9 cellular contexts compared by ENCODE assay signal in genomic region chr15:47987908-47988532, GRCh38.
A peak's percentile ranks its signal among the peaks of the same experiment; 100 is the strongest.
DNase-seq lines count a peak whose midpoint lies in the region; ATAC-seq and TF ChIP-seq lines count a peak whose summit lies in the region.
"Had no signal": no experiment of that assay in that cellular context is flagged by ENCODE, and none has a peak within 500 bp of the region (broad histone marks: within the 10 kb centered on the region; RNA-seq: fewer than 3 reads in every experiment).

No MANE protein-coding gene starts in this region.

- no peaks in the 10 kb centered on the region for H3K4me1 ChIP-seq in DND-41 (ENCODE audit: insufficient read depth, low read length)
- no peaks in the 10 kb centered on the region for H3K4me1 ChIP-seq in gastrocnemius medialis

- DNase-seq in DND-41 (peak; percentile 8), NCI-H345 treated with DMSO at 0.1 percent for 48 hours (lab: John Stamatoyannopoulos, UW; ENCODE audit: unreplicated experiment) (peak; percentile 66), left ventricle myocardium superior (no peak), gastrocnemius medialis (no peak)
- peak; percentile 3 for DNase-seq in activated naive CD8-positive, alpha-beta T cell treated with anti-CD3 and anti-CD28 coated beads, Interleukin-2, amount 50 U/mL, for 24 hours
- no peak for DNase-seq in effector CD4-positive, alpha-beta T cell

- no peaks in the 10 kb centered on the region for H3K36me3 Mint-ChIP-seq in activated naive CD8-positive, alpha-beta T cell treated with anti-CD3 and anti-CD28 coated beads, Interleukin-2, amount 50 U/mL, for 24 hours (ENCODE audit: low read depth)
- H3K36me3 Mint-ChIP-seq: activated naive CD8-positive, alpha-beta T cell had no signal

- intact Hi-C loops in left ventricle myocardium superior (cut with micrococcal nuclease) (loop anchor here (5.0 to 10.0 kb wide), 4 partner anchors 276 to 791 kb away; no protein-coding TSS in a partner anchor), gastrocnemius medialis (cut with DNase I; ENCODE audit: low total_unique reads) (loop anchor here (1.0 to 2.0 kb wide), 3 partner anchors 276 to 792 kb away; no protein-coding TSS in a partner anchor)

- no peaks in the 10 kb centered on the region for H3K79me2 ChIP-seq in DND-41 (ENCODE audit: insufficient read depth, low read length)

- H3K27ac Mint-ChIP-seq in activated naive CD8-positive, alpha-beta T cell treated with anti-CD3 and anti-CD28 coated beads, Interleukin-2, amount 50 U/mL, for 24 hours, result no peak overlapping the region
- H3K27ac Mint-ChIP-seq: activated naive CD8-positive, alpha-beta T cell had no signal

- H3K4me3 ChIP-seq in DND-41 (ENCODE audit: low read depth in 1 of 2, low read length in 2 of 2) (no peak overlapping the region), gastrocnemius medialis (no peak overlapping the region)

- H3K4me2 ChIP-seq in DND-41 (ENCODE audit: insufficient read depth, low read length), result no peak overlapping the region

- TF ChIP-seq POLR2A in gastrocnemius medialis (IDR thresholded peaks at IDR 0.05), result no peak

- H3K27me3 ChIP-seq in DND-41 (ENCODE audit: insufficient read depth, low read length, poor library complexity) (no peaks in the 10 kb centered on the region), gastrocnemius medialis (no peaks in the 10 kb centered on the region)

- H3K4me1 Mint-ChIP-seq in activated naive CD8-positive, alpha-beta T cell treated with anti-CD3 and anti-CD28 coated beads, Interleukin-2, amount 50 U/mL, for 24 hours, result no peaks in the 10 kb centered on the region

- no peak overlapping the region for H2AFZ ChIP-seq in DND-41 (ENCODE audit: low read depth, low read length)

- in situ Hi-C loops in gastrocnemius medialis (cut with MboI; ENCODE audit: low sequenced_read_pairs in 4 of 4), result loop anchor here (5.0 to 25.0 kb wide), 7 partner anchors 276 to 796 kb away; partner anchors contain the start of gene SEMA6D (in 2 of the 4)

- no peak overlapping the region for H3K9ac ChIP-seq in DND-41 (ENCODE audit: low read depth, low read length)

- H3K27me3 Mint-ChIP-seq in activated naive CD8-positive, alpha-beta T cell treated with anti-CD3 and anti-CD28 coated beads, Interleukin-2, amount 50 U/mL, for 24 hours, result peaks cover 2% of the 10 kb centered on the region

- no peaks in the 10 kb centered on the region for H4K20me1 ChIP-seq in DND-41 (ENCODE audit: insufficient read depth, low read length)

- TF ChIP-seq CTCF in DND-41 (IDR thresholded peaks at IDR 0.05; ENCODE audit: borderline replicate concordance, extremely low read depth, low read length, poor library complexity, severe bottlenecking) (peak; percentile 59), gastrocnemius medialis (IDR thresholded peaks at IDR 0.05 in 4 of 5, conservative IDR thresholded peaks at IDR 0.05 in 1 of 5) (peak; percentile 51 to 78 (median 66))

- ATAC-seq in DND-41 (ENCODE audit: insufficient read depth, low read depth), result peak; percentile 76
- ATAC-seq in GM19438 (IDR thresholded peaks at IDR 0.05; ENCODE audit: low read depth, unreplicated experiment), result peak; percentile 90
- ATAC-seq in HG03280 (IDR thresholded peaks at IDR 0.05; ENCODE audit: unreplicated experiment), result peak; percentile 91
- no peak for ATAC-seq in activated naive CD8-positive, alpha-beta T cell treated with anti-CD3 and anti-CD28 coated beads, Interleukin-2, amount 50 U/mL, for 24 hours
- peak; percentile 87 for ATAC-seq in left ventricle myocardium superior
- ATAC-seq in gastrocnemius medialis, result peak; percentile 86 to 89

- no peaks in the 10 kb centered on the region for H3K9me3 Mint-ChIP-seq in activated naive CD8-positive, alpha-beta T cell treated with anti-CD3 and anti-CD28 coated beads, Interleukin-2, amount 50 U/mL, for 24 hours

- no peaks in the 10 kb centered on the region for H3K9me3 ChIP-seq in DND-41 (ENCODE audit: insufficient read depth, low read length, severe bottlenecking)
- H3K9me3 ChIP-seq in gastrocnemius medialis, result no peaks in the 10 kb centered on the region

- H3K36me3 ChIP-seq in DND-41 (ENCODE audit: insufficient read depth, low read length) (no peaks in the 10 kb centered on the region), gastrocnemius medialis (no peaks in the 10 kb centered on the region)

- no peak overlapping the region for H3K4me3 Mint-ChIP-seq in activated naive CD8-positive, alpha-beta T cell treated with anti-CD3 and anti-CD28 coated beads, Interleukin-2, amount 50 U/mL, for 24 hours
- H3K4me3 Mint-ChIP-seq: activated naive CD8-positive, alpha-beta T cell had no signal

- no peak overlapping the region for H3K27ac ChIP-seq in DND-41 (ENCODE audit: low read length)
- H3K27ac ChIP-seq in gastrocnemius medialis, result no peak overlapping the region

Comparison
In these comparisons a context has a peak if more than half of its experiments do, and no peak if none do; other contexts are left out.
1. DNase-seq: peak in DND-41 (single experiment), NCI-H345 treated with DMSO at 0.1 percent for 48 hours (single experiment) and activated naive CD8-positive, alpha-beta T cell treated with anti-CD3 and anti-CD28 coated beads, Interleukin-2, amount 50 U/mL, for 24 hours (single experiment); none in left ventricle myocardium superior (single experiment), gastrocnemius medialis (0 of 2) and effector CD4-positive, alpha-beta T cell (single experiment).